Comparison of ENCODE assay signal across 10 cellular contexts in the genomic region with DNA sequence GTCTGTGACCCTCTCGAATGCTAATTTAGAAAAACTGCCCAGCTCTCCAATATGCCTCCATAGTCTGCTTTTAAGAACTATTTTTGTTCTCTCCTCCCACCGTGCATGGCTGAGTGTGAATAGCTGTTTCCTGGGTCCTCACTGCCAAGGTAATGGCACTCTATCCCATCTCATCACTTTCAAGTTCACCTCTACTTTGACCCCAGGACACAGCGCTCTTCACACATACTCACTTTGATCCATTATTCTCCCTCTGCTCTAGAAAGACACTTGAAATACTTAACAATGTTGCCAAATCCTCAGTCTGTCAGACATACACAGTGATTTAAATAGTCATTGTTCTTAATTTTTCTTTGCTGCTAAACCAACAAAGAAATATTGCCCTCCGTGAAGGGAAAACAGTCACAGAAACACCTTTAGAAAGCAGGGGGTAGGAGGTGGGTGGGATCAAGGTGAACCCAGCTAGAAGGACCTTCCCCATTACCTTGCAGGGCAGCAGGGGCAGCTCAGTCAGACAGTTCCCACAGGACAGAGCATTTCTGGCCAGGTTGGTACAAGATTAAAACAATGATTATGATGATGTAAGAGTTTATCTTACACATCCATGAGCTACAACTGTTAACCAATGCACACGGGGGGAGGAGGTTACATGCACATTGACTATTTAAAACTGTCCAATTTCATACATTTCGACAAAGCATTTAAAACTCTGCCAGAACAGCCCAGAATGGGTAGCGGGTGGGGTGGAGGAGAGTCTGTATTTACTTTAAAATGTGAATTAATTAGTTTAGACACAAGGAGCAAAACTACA.
DNase-seq lines count a peak whose midpoint lies in the region; ATAC-seq and TF ChIP-seq lines count a peak whose summit lies in the region.
"Had no signal": no experiment of that assay in that cellular context is flagged by ENCODE, and none has a peak within 500 bp of the region (broad histone marks: within the 10 kb centered on the region; RNA-seq: fewer than 3 reads in every experiment).

No MANE protein-coding gene starts in this region.

- H3K4me1 ChIP-seq in BLaER1 (peaks cover 29% of the 10 kb centered on the region), mucosa of stomach (ENCODE audit: control insufficient read depth, insufficient read depth, low read length) (peaks cover 9% of the 10 kb centered on the region)

- no peak overlapping the region for H3K9ac ChIP-seq in BLaER1
- peak overlapping the region; percentile 15 for H3K9ac ChIP-seq in mucosa of stomach (ENCODE audit: low read length)

- H3K4me2 ChIP-seq in BLaER1, result peak overlapping the region; percentile 100

- H3K27ac ChIP-seq in BLaER1 (no peak overlapping the region), coronary artery (no peak overlapping the region)

- H3K9me3 ChIP-seq in BLaER1 (no peaks in the 10 kb centered on the region), mucosa of stomach (ENCODE audit: control insufficient read depth, low read length) (no peaks in the 10 kb centered on the region)

- TF ChIP-seq CTCF in LNCaP clone FGC (IDR thresholded peaks at IDR 0.05; ENCODE audit: control insufficient read depth, extremely low read depth, insufficient read depth), result no peak
- no peak for TF ChIP-seq CTCF in coronary artery (IDR thresholded peaks at IDR 0.05)

- H3K27me3 ChIP-seq in BLaER1, result peaks cover 60% of the 10 kb centered on the region
- peaks cover 3% of the 10 kb centered on the region for H3K27me3 ChIP-seq in mucosa of stomach (ENCODE audit: control insufficient read depth, insufficient read depth, low read length)

- H3K36me3 ChIP-seq in BLaER1 (no peaks in the 10 kb centered on the region), mucosa of stomach (ENCODE audit: control insufficient read depth, insufficient read depth, low read length) (no peaks in the 10 kb centered on the region)

- H4K20me1 ChIP-seq in BLaER1, result peaks cover 32% of the 10 kb centered on the region

- DNase-seq in LNCaP clone FGC (ENCODE audit: low read depth) (no peak), coronary artery (ENCODE audit: low spot score) (no peak), AG20443 (ENCODE audit: low spot score) (no peak)
- DNase-seq: aorta, SW 1271 had no signal

- no peak for ATAC-seq in HG02623 (IDR thresholded peaks at IDR 0.05; ENCODE audit: unreplicated experiment)
- no peak for ATAC-seq in GM21619 (IDR thresholded peaks at IDR 0.05; ENCODE audit: unreplicated experiment)
- no peak for ATAC-seq in GM21717 (IDR thresholded peaks at IDR 0.05; ENCODE audit: unreplicated experiment)

- H3K4me3 ChIP-seq in BLaER1 (no peak overlapping the region), LNCaP clone FGC (ENCODE audit: low read depth, low read length) (peak overlapping the region; percentile 75), coronary artery (peak overlapping the region; percentile 76), mucosa of stomach (ENCODE audit: low read length) (peak overlapping the region; percentile 97)
